ENCODE assay signal across 8 cellular contexts in the genomic region with DNA sequence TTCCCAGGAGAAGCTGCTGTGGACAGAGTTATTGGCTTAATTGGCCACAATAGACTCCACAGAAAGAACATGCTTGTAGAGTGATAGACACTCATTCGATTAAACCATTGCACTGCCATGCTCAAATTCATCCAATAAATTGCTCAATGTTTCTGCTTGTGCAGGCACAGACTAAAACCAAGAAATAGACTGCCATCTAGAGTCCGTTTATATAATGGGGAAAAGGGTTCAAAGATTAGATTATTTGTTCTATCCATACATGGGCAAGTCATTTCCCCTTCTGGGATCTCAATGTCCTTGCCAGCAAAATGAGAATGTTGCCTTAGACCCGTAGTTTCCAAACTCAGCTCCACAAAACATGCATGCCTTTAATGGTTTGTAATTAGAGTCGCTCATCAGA. TPM values are rescaled to one million over a fixed set of nuclear protein-coding genes. Genes with fewer than 3 reads are reported as not detected.
DNase-seq lines count a peak whose midpoint lies in the region; ATAC-seq, FAIRE-seq and TF ChIP-seq lines count a peak whose summit lies in the region.

No MANE protein-coding gene starts in this region.

- H3K27ac ChIP-seq in kidney (ENCODE audit: low read depth in 2 of 2, low read length in 2 of 2): no peak overlapping the region

- no peaks in the 10 kb centered on the region for H3K36me3 Mint-ChIP-seq in activated CD4-positive, alpha-beta memory T cell treated with anti-CD3 and anti-CD28 coated beads for 36 hours

- no peak overlapping the region for H3K4me3 ChIP-seq in GM12864 (ENCODE audit: low read depth, low read length)
- H3K4me3 ChIP-seq in WI38 (ENCODE audit: low read depth, low read length): no peak overlapping the region
- no peak overlapping the region for H3K4me3 ChIP-seq in kidney (ENCODE audit: low read length in 2 of 2)

- H3K27ac Mint-ChIP-seq in activated CD4-positive, alpha-beta memory T cell treated with anti-CD3 and anti-CD28 coated beads for 36 hours: no peak overlapping the region

- no peak for ATAC-seq in HG03108 (IDR thresholded peaks at IDR 0.05; ENCODE audit: unreplicated experiment)

- H3K9me3 Mint-ChIP-seq in activated CD4-positive, alpha-beta memory T cell treated with anti-CD3 and anti-CD28 coated beads for 36 hours: no peaks in the 10 kb centered on the region

- no peaks in the 10 kb centered on the region for H3K4me1 Mint-ChIP-seq in activated CD4-positive, alpha-beta memory T cell treated with anti-CD3 and anti-CD28 coated beads for 36 hours (ENCODE audit: low read depth)

- DNase-seq in GM12864 (ENCODE audit: low read depth) (no peak), NCI-H1105 (lab: John Stamatoyannopoulos, UW) (peak; percentile 3), kidney (no peak), occipital lobe (lab: John Stamatoyannopoulos, UW) (no peak)
- no peak for DNase-seq in NK-92 treated with Interleukin-12 subunit alpha and Interleukin-12 subunit beta, amount 100 ng/mL, for 24 hours (lab: John Stamatoyannopoulos, UW)
- no peak for DNase-seq in activated CD4-positive, alpha-beta memory T cell treated with anti-CD3 and anti-CD28 coated beads for 36 hours

- H3K4me3 Mint-ChIP-seq in activated CD4-positive, alpha-beta memory T cell treated with anti-CD3 and anti-CD28 coated beads for 36 hours: no peak overlapping the region

- FAIRE-seq in kidney (lab: Jason Lieb, UNC): peak; percentile 59

- TF ChIP-seq CTCF in GM12864 (IDR thresholded peaks at IDR 0.05; ENCODE audit: low read depth, low read length, missing control alignments): peak; percentile 24
- 0 out of 2 replicates have a peak, but pooled peaks have one; percentile 3 for TF ChIP-seq CTCF in WI38 (IDR thresholded peaks at IDR 0.05; ENCODE audit: low read depth, low read length)
- TF ChIP-seq CTCF in kidney (IDR thresholded peaks at IDR 0.05; ENCODE audit: borderline replicate concordance, extremely low read depth, insufficient read depth): peak; percentile 18

- no peaks in the 10 kb centered on the region for H3K36me3 ChIP-seq in kidney (ENCODE audit: control insufficient read depth in 1 of 2, insufficient read depth in 2 of 2, low read length in 2 of 2)

- intact Hi-C loops in kidney (cut with DNase I): no loop called here
- intact Hi-C loops in activated CD4-positive, alpha-beta memory T cell treated with anti-CD3 and anti-CD28 coated beads for 36 hours (cut with micrococcal nuclease): loop anchor here (1.0 kb wide), 1 partner anchor 34 kb away; no protein-coding TSS in a partner anchor

- POLR2A ChIA-PET in activated CD4-positive, alpha-beta memory T cell treated with anti-CD3 and anti-CD28 coated beads for 36 hours (lab: Charles Lee): no interaction called here

- CTCF ChIA-PET in activated CD4-positive, alpha-beta memory T cell treated with anti-CD3 and anti-CD28 coated beads for 36 hours (lab: Charles Lee): interaction anchor here (0.6 to 1.1 kb wide), 3 partner anchors 35 to 516 kb away, joined by 3 read pairs; no protein-coding TSS in a partner anchor

- no peaks in the 10 kb centered on the region for H3K9me3 ChIP-seq in kidney (ENCODE audit: control insufficient read depth in 1 of 2, low read length in 2 of 2)

- peaks cover 0 to 2% of the 10 kb centered on the region in 2 donors for H3K4me1 ChIP-seq in kidney (ENCODE audit: control insufficient read depth in 1 of 2, insufficient read depth in 1 of 2, low read depth in 1 of 2, low read length in 2 of 2)

- H3K9ac ChIP-seq in kidney (ENCODE audit: low read length in 2 of 2): no peak overlapping the region

- H3K27me3 Mint-ChIP-seq in activated CD4-positive, alpha-beta memory T cell treated with anti-CD3 and anti-CD28 coated beads for 36 hours: peaks cover 2% of the 10 kb centered on the region

RNA-seq across cellular contexts. Expression of a gene that starts 8.7 kb away (rescaled TPM):
- total RNA-seq in kidney (6.5 TPM), occipital lobe (0.78 TPM)
- polyA plus RNA-seq in kidney (ENCODE audit: insufficient read depth, low read depth, low replicate concordance): 5.2 TPM
- total RNA-seq in activated CD4-positive, alpha-beta memory T cell treated with anti-CD3 and anti-CD28 coated beads for 36 hours: under 1 TPM; 0.19 to 0.34 TPM

RNA-seq across cellular contexts. Expression of a gene that starts 22.9 kb away (rescaled TPM):
- total RNA-seq in kidney: 15.4 TPM
- 22.5 TPM for polyA plus RNA-seq in kidney (ENCODE audit: insufficient read depth, low read depth, low replicate concordance)
- 4.1 TPM for total RNA-seq in occipital lobe
- under 1 TPM; 0.67 to 0.68 TPM for total RNA-seq in activated CD4-positive, alpha-beta memory T cell treated with anti-CD3 and anti-CD28 coated beads for 36 hours

RNA-seq across cellular contexts. Expression of a gene that starts 32.7 kb away (rescaled TPM):
- 117 TPM for total RNA-seq in kidney
- 230 TPM for polyA plus RNA-seq in kidney (ENCODE audit: insufficient read depth, low read depth, low replicate concordance)
- total RNA-seq in occipital lobe: 18.9 TPM
- 10 to 100 TPM; 27.9 to 29.4 TPM for total RNA-seq in activated CD4-positive, alpha-beta memory T cell treated with anti-CD3 and anti-CD28 coated beads for 36 hours

RNA-seq across cellular contexts. Expression of a gene that starts 52.5 kb away (rescaled TPM):
- total RNA-seq in kidney (48.6 TPM), occipital lobe (5.1 TPM)
- 131 TPM for polyA plus RNA-seq in kidney (ENCODE audit: insufficient read depth, low read depth, low replicate concordance)
- total RNA-seq in activated CD4-positive, alpha-beta memory T cell treated with anti-CD3 and anti-CD28 coated beads for 36 hours: 1 to 10 TPM; 7.0 to 8.8 TPM
